In the genomic region with DNA sequence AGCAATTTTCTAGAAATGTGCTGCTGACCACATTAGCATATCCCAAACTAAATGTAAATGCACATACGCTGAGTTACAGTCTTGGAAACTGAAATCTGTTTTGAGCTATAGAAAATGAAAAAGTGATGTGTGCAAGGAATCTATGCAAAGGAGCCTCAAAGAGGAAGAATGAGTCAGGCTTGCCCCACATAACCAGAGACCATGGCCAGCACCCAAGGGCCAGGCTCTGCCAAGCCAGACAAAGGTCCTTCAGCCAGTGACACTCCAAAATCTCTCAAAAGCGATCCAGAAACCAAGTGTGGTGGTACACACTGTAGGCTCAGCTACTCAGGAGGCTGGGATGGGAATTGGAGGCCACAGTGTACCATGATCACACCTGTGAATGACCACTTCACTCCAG, we compare ENCODE assay signal across 8 cellular contexts.
DNase-seq lines count a peak whose midpoint lies in the region; ATAC-seq and TF ChIP-seq lines count a peak whose summit lies in the region.

No MANE protein-coding gene starts in this region.

- H3K4me2 ChIP-seq in H9 (ENCODE audit: insufficient read depth, insufficient read length, low read length): no peak overlapping the region

- no peak overlapping the region for H3K4me3 ChIP-seq in upper lobe of right lung

- peaks cover 50% of the 10 kb centered on the region for H3K4me1 Mint-ChIP-seq in T-helper 2 cell treated with Interferon-gamma antibody and Interleukin-4, amounts not matched to agents 5 μg/mL and 100 μg/mL, for 36 hours (ENCODE audit: low read depth)
- H3K4me1 Mint-ChIP-seq in H9: peaks cover 18 to 21% of the 10 kb centered on the region in 2 experiments

- no peaks in the 10 kb centered on the region for H3K36me3 ChIP-seq in upper lobe of right lung

- no peak overlapping the region for H2BK12ac ChIP-seq in H9 (ENCODE audit: insufficient read length, low read depth, low read length)

- H2BK120ac ChIP-seq in H9 (ENCODE audit: low read depth, low read length, poor library complexity, severe bottlenecking): no peak overlapping the region

- H3K56ac ChIP-seq in H9 (ENCODE audit: insufficient read length, low read depth, low read length): no peak overlapping the region

- no peaks in the 10 kb centered on the region for H3K79me1 ChIP-seq in H9 (ENCODE audit: insufficient read depth, low read depth, low read length, poor library complexity, severe bottlenecking)

- no peaks in the 10 kb centered on the region for H3K9me3 ChIP-seq in upper lobe of right lung
- H3K9me3 ChIP-seq in H9 (ENCODE audit: control insufficient read depth, low read depth, low read length): no peaks in the 10 kb centered on the region

- H2BK15ac ChIP-seq in H9 (ENCODE audit: low read depth, low read length): no peak overlapping the region

- H4K5ac ChIP-seq in H9 (ENCODE audit: insufficient read length, low read depth, low read length): no peak overlapping the region

- H3K9me3 Mint-ChIP-seq in T-helper 2 cell treated with Interferon-gamma antibody and Interleukin-4, amounts not matched to agents 5 μg/mL and 100 μg/mL, for 36 hours: no peaks in the 10 kb centered on the region
- no peaks in the 10 kb centered on the region for H3K9me3 Mint-ChIP-seq in H9

- H4K8ac ChIP-seq in H9 (replicated peaks; ENCODE audit: insufficient read length, low read depth, low read length): no peak overlapping the region

- no peak overlapping the region for H2BK5ac ChIP-seq in H9 (ENCODE audit: insufficient read length, low read length)

- H3K36me3 Mint-ChIP-seq in T-helper 2 cell treated with Interferon-gamma antibody and Interleukin-4, amounts not matched to agents 5 μg/mL and 100 μg/mL, for 36 hours (ENCODE audit: low read depth): no peaks in the 10 kb centered on the region
- H3K36me3 Mint-ChIP-seq in H9 (ENCODE audit: insufficient read depth in 1 of 3, low read depth in 3 of 3): no peaks in the 10 kb centered on the region

- H3K9ac ChIP-seq in H9 (ENCODE audit: extremely low read depth, insufficient read length, low read length): no peak overlapping the region

- no peak overlapping the region for H3K14ac ChIP-seq in H9 (ENCODE audit: insufficient read depth, low read length)

- H3K27me3 ChIP-seq in upper lobe of right lung (no peaks in the 10 kb centered on the region), H9 (ENCODE audit: insufficient read depth, low read length) (no peaks in the 10 kb centered on the region)

- H3K27ac ChIP-seq in upper lobe of right lung: peak overlapping the region; percentile 3
- H3K27ac ChIP-seq in H9 (ENCODE audit: insufficient read length, low read depth, low read length): no peak overlapping the region

- H3K4ac ChIP-seq in H9 (ENCODE audit: low read depth, low read length): no peak overlapping the region

- H3K27ac Mint-ChIP-seq in T-helper 2 cell treated with Interferon-gamma antibody and Interleukin-4, amounts not matched to agents 5 μg/mL and 100 μg/mL, for 36 hours: peak overlapping the region; percentile 80
- no peak overlapping the region for H3K27ac Mint-ChIP-seq in H9

- no peak overlapping the region for H3K18ac ChIP-seq in H9 (ENCODE audit: insufficient read length, low read depth, low read length)

- no peak overlapping the region for H3K23ac ChIP-seq in H9 (ENCODE audit: insufficient read length, low read depth, low read length)

- H2AFZ ChIP-seq in H9 (ENCODE audit: low read length): no peak overlapping the region

- intact Hi-C loops in Right ventricle myocardium superior (cut with DNase I): no loop called here
- intact Hi-C loops in upper lobe of right lung (cut with DNase I): no loop called here

- no peaks in the 10 kb centered on the region for H4K20me1 ChIP-seq in H9 (ENCODE audit: control insufficient read depth, insufficient read depth, insufficient read length)

- peak; percentile 91 for ATAC-seq in HG03135 (IDR thresholded peaks at IDR 0.05; ENCODE audit: unreplicated experiment)
- peak; percentile 75 for ATAC-seq in Right ventricle myocardium superior (ENCODE audit: poor library complexity)
- ATAC-seq in upper lobe of right lung: peak; percentile 87

- no peak overlapping the region for H2BK20ac ChIP-seq in H9 (ENCODE audit: low read depth, low read length, poor library complexity, severe bottlenecking)

- no peaks in the 10 kb centered on the region for H3K23me2 ChIP-seq in H9 (ENCODE audit: insufficient read length, low read depth, low read length, poor library complexity, severe bottlenecking)

- no peak overlapping the region for H3T11ph ChIP-seq in H9 (ENCODE audit: low read length)

- no CpG with 5 or more reads among the region's 2 CpGs for WGBS in H9 (ENCODE audit: extremely low coverage, insufficient read length, low lambda C conversion rate)

- H3K27me3 Mint-ChIP-seq in T-helper 2 cell treated with Interferon-gamma antibody and Interleukin-4, amounts not matched to agents 5 μg/mL and 100 μg/mL, for 36 hours (ENCODE audit: low read depth): no peaks in the 10 kb centered on the region
- H3K27me3 Mint-ChIP-seq in H9 (ENCODE audit: low read depth): peaks cover 2% of the 10 kb centered on the region; the same call in 1 of the 2 replicates

- H4K91ac ChIP-seq in H9 (ENCODE audit: insufficient read length, low read depth, low read length): no peak overlapping the region

- DNase-seq in AG08396 (ENCODE audit: low spot score) (peak; percentile 52), GM19238 (ENCODE audit: insufficient read length, low spot score) (peak; percentile 37), Right ventricle myocardium superior (peak; percentile 81), upper lobe of right lung (no peak), GF-D8 (lab: John Stamatoyannopoulos, UW) (no peak), H9 (no peak)
- peak; percentile 59 for DNase-seq in T-helper 2 cell treated with Interferon-gamma antibody and Interleukin-4, amounts not matched to agents 5 μg/mL and 100 μg/mL, for 36 hours (ENCODE audit: low spot score)

- no peak overlapping the region for H2AK5ac ChIP-seq in H9 (ENCODE audit: insufficient read length, low read length)

- H3K4me1 ChIP-seq in upper lobe of right lung (peaks cover 15% of the 10 kb centered on the region), H9 (ENCODE audit: insufficient read depth, low read length) (no peaks in the 10 kb centered on the region; the same call in 1 of the 2 replicates)

- peak overlapping the region; percentile 32 for H3K4me3 Mint-ChIP-seq in T-helper 2 cell treated with Interferon-gamma antibody and Interleukin-4, amounts not matched to agents 5 μg/mL and 100 μg/mL, for 36 hours
- H3K4me3 Mint-ChIP-seq in H9: no peak overlapping the region

- TF ChIP-seq CTCF in upper lobe of right lung (IDR thresholded peaks at IDR 0.05): no peak
- no peak for TF ChIP-seq CTCF in H9 (conservative IDR thresholded peaks at IDR 0.05)

- H3K79me2 ChIP-seq in H9 (ENCODE audit: insufficient read depth, low read length): no peaks in the 10 kb centered on the region

Comparison
In these comparisons a context has a peak if more than half of its experiments do, and no peak if none do; other contexts are left out.
1. DNase-seq: peak in AG08396 (single experiment), GM19238 (single experiment), T-helper 2 cell treated with Interferon-gamma antibody and Interleukin-4, amounts not matched to agents 5 μg/mL and 100 μg/mL, for 36 hours (single experiment) and Right ventricle myocardium superior (single experiment); none in upper lobe of right lung (single experiment), GF-D8 (single experiment) and H9 (single experiment).
2. Peak in every context shown above with its lines, with median percentiles within 50 percentile points of each other: ATAC-seq.